Comparison of ENCODE assay signal across 1 cellular context in the genomic region with DNA sequence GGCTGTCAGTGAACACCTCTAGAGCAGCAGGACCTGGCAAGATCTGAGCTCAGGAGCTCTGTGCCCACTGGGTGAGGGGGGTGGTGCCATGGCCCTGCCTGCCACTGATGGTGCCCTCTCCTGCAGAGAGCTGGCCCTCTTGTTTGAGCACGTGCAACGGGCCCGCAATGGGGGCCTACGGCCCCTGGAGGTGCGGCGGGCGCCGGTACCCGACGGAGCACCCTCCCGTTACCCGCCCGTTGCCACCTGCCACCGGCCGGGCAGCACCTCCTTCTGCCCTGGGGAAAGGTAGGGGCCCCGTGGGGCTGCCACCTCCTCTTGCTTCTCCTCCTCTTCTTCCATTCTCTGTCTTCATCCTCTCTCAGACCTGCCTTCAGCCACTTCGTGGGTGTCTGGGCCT.
TF ChIP-seq lines count a peak whose summit lies in the region.

No MANE protein-coding gene starts in this region.

TF ChIP-seq in HepG2, 621 proteins besides CTCF, POLR2A, EP300 and RAD21:
- no peak for TF ChIP-seq ZNF567 (CRISPR knock-in tag; IDR thresholded peaks at IDR 0.05; ENCODE audit: borderline replicate concordance)
- 0 out of 2 replicates have a peak, but pooled peaks have one; percentile 32 for TF ChIP-seq HNRNPL (IDR thresholded peaks at IDR 0.05; ENCODE audit: low read depth, low read length)
- TF ChIP-seq PRPF4 (IDR thresholded peaks at IDR 0.05; ENCODE audit: low read depth, low read length, poor library complexity, severe bottlenecking), result no peak
